In genomic region chr19:41308450-41309224, GRCh38 we compare ENCODE assay signal across 8 cellular contexts. TPM values are rescaled to one million over a fixed set of nuclear protein-coding genes. Genes with fewer than 3 reads are reported as not detected.
DNase-seq lines count a peak whose midpoint lies in the region; ATAC-seq and TF ChIP-seq lines count a peak whose summit lies in the region.

No MANE protein-coding gene starts in this region.

- ATAC-seq in Panc1, result peak; percentile 75
- peak; percentile 56 to 63 for ATAC-seq in naive thymus-derived CD8-positive, alpha-beta T cell
- peak; percentile 54 to 58 for ATAC-seq in stimulated activated naive B cell treated with anti-CD40 and anti-IgM and Interleukin-4, amounts not matched to agents 10 μg/mL and 1 μg/mL and 100 μg/mL, for 72 hours (replicated peaks)
- no peak for ATAC-seq in HG03432 (IDR thresholded peaks at IDR 0.05; ENCODE audit: unreplicated experiment)

- peaks cover 40 to 96% (median 93%) of the 10 kb centered on the region in 4 donors for H3K4me1 Mint-ChIP-seq in naive thymus-derived CD8-positive, alpha-beta T cell
- peaks cover 38 to 67% of the 10 kb centered on the region in 2 donors for H3K4me1 Mint-ChIP-seq in stimulated activated naive B cell treated with anti-CD40 and anti-IgM and Interleukin-4, amounts not matched to agents 10 μg/mL and 1 μg/mL and 100 μg/mL, for 72 hours

- peak; percentile 68 for DNase-seq in Panc1 (ENCODE audit: low read depth, low spot score)
- DNase-seq in activated T-cell treated with anti-CD3 and anti-CD28 coated beads, Interleukin-2, amount 50 U/mL, for 48 hours, result peak; percentile 97 to 99
- peak; percentile 82 for DNase-seq in fibroblast of gingiva (ENCODE audit: low read depth)
- peak; percentile 85 to 99 (median 91) for DNase-seq in naive thymus-derived CD8-positive, alpha-beta T cell
- DNase-seq in stimulated activated naive B cell treated with anti-CD40 and anti-IgM and Interleukin-4, amounts not matched to agents 10 μg/mL and 1 μg/mL and 100 μg/mL, for 72 hours, result peak; percentile 79

- BruUV-seq in Panc1 (replicated peaks; lab: Mats Ljungman, UMichigan), result no TSS peak

- H3K4me2 ChIP-seq in KMS-11, result peak overlapping the region; percentile 79; the same call in 1 of the 2 replicates

- no peaks in the 10 kb centered on the region for H4K20me1 ChIP-seq in KMS-11 (ENCODE audit: insufficient read depth)

- peak; percentile 95 for TF ChIP-seq CTCF in GM12872 (IDR thresholded peaks at IDR 0.05; ENCODE audit: insufficient read depth, low read depth, low read length)
- TF ChIP-seq CTCF in KMS-11 (conservative IDR thresholded peaks at IDR 0.05; ENCODE audit: low read depth, low read length), result peak; percentile 98
- TF ChIP-seq CTCF in Panc1 (IDR thresholded peaks at IDR 0.05), result peak; percentile 93

- peak overlapping the region; percentile 94 to 100 (median 99) for H3K27ac Mint-ChIP-seq in naive thymus-derived CD8-positive, alpha-beta T cell
- peak overlapping the region; percentile 99 for H3K27ac Mint-ChIP-seq in stimulated activated naive B cell treated with anti-CD40 and anti-IgM and Interleukin-4, amounts not matched to agents 10 μg/mL and 1 μg/mL and 100 μg/mL, for 72 hours

- H3K4me3 Mint-ChIP-seq in naive thymus-derived CD8-positive, alpha-beta T cell, result peak overlapping the region; percentile 93 to 99 (median 97)
- H3K4me3 Mint-ChIP-seq in stimulated activated naive B cell treated with anti-CD40 and anti-IgM and Interleukin-4, amounts not matched to agents 10 μg/mL and 1 μg/mL and 100 μg/mL, for 72 hours, result peak overlapping the region; percentile 94 to 99

- H3K27ac ChIP-seq in KMS-11 (peak overlapping the region; percentile 95), Panc1 (ENCODE audit: low read length) (peak overlapping the region; percentile 89)

- CTCF ChIA-PET in Panc1 (lab: Charles Lee), result interaction anchor here (1.0 kb wide), 1 partner anchor 45 kb away, joined by 3 read pairs; no protein-coding TSS in a partner anchor

- peaks cover 52% of the 10 kb centered on the region for H3K4me1 ChIP-seq in KMS-11 (ENCODE audit: low read depth, poor library complexity, severe bottlenecking)
- H3K4me1 ChIP-seq in Panc1 (ENCODE audit: control insufficient read depth, insufficient read depth, low read length), result peaks cover 15% of the 10 kb centered on the region

- POLR2A ChIA-PET in Panc1 (lab: Charles Lee), result interaction anchor here (1.1 kb wide), 1 partner anchor 55 kb away, joined by 3 read pairs; the partner anchor contains the start of gene B9D2
- POLR2A ChIA-PET in naive thymus-derived CD8-positive, alpha-beta T cell (lab: Charles Lee), result interaction anchor here (0.6 to 11.3 kb wide), 18 partner anchors 10 to 560 kb away, joined by 3 to 300 read pairs (median 4); partner anchors contain the start of genes B9D2, HNRNPUL1 and TGFB1

- no peaks in the 10 kb centered on the region for H3K9me3 Mint-ChIP-seq in naive thymus-derived CD8-positive, alpha-beta T cell
- no peaks in the 10 kb centered on the region for H3K9me3 Mint-ChIP-seq in stimulated activated naive B cell treated with anti-CD40 and anti-IgM and Interleukin-4, amounts not matched to agents 10 μg/mL and 1 μg/mL and 100 μg/mL, for 72 hours

- peaks cover 0 to 3% (median 0%) of the 10 kb centered on the region in 5 donors for H3K27me3 Mint-ChIP-seq in naive thymus-derived CD8-positive, alpha-beta T cell
- H3K27me3 Mint-ChIP-seq in stimulated activated naive B cell treated with anti-CD40 and anti-IgM and Interleukin-4, amounts not matched to agents 10 μg/mL and 1 μg/mL and 100 μg/mL, for 72 hours, result no peaks in the 10 kb centered on the region

- in situ Hi-C loops in Panc1 (cut with HindIII; ENCODE audit: low pct_unique_long_range_greater_than_20kb, low sequenced_read_pairs), result no loop called here

- H2AFZ ChIP-seq in KMS-11 (ENCODE audit: low read depth), result no peak overlapping the region

- intact Hi-C loops in Panc1 (cut with micrococcal nuclease; ENCODE audit: unreplicated experiment), result no loop called here

- peaks cover 24% of the 10 kb centered on the region for H3K79me2 ChIP-seq in KMS-11 (ENCODE audit: insufficient read depth, low read depth)

- peak overlapping the region; percentile 90 for H3K9ac ChIP-seq in KMS-11

- H3K27me3 ChIP-seq in KMS-11 (ENCODE audit: insufficient read depth, low read depth) (no peaks in the 10 kb centered on the region), Panc1 (ENCODE audit: control insufficient read depth, insufficient read depth, low read length) (no peaks in the 10 kb centered on the region)

- H3K36me3 ChIP-seq in KMS-11 (ENCODE audit: insufficient read depth), result peaks cover 8% of the 10 kb centered on the region; the same call in 1 of the 2 replicates
- H3K36me3 ChIP-seq in Panc1 (ENCODE audit: control insufficient read depth, insufficient read depth, low read length), result peaks cover 6% of the 10 kb centered on the region; the same call in 1 of the 2 replicates

- no peaks in the 10 kb centered on the region for H3K9me3 ChIP-seq in Panc1 (ENCODE audit: control insufficient read depth, insufficient read depth, low read depth, low read length)

- H3K4me3 ChIP-seq in KMS-11 (IDR thresholded peaks at IDR 0.05; ENCODE audit: insufficient read depth, low read depth, low read length) (no peak overlapping the region), Panc1 (ENCODE audit: low read depth in 2 of 2, low read length in 2 of 2) (peak overlapping the region in 1 of 2 experiments; percentile 75; a peak in 3 of 4 replicates)

- peaks cover 5 to 54% (median 21%) of the 10 kb centered on the region in 3 donors for H3K36me3 Mint-ChIP-seq in naive thymus-derived CD8-positive, alpha-beta T cell
- peaks cover 33 to 62% of the 10 kb centered on the region in 2 donors for H3K36me3 Mint-ChIP-seq in stimulated activated naive B cell treated with anti-CD40 and anti-IgM and Interleukin-4, amounts not matched to agents 10 μg/mL and 1 μg/mL and 100 μg/mL, for 72 hours

RNA-seq across cellular contexts. Expression of gene CCDC97, which starts 1.3 kb away (rescaled TPM):
- total RNA-seq in Panc1 (2021; ENCODE audit: unreplicated experiment), result 25.5 TPM
- polyA plus RNA-seq in Panc1 (2012; ENCODE audit: insufficient read length), result 23.1 TPM
- total RNA-seq in naive thymus-derived CD8-positive, alpha-beta T cell, result 10 to 100 TPM; 46.6 to 49.1 TPM
- polyA plus RNA-seq in naive thymus-derived CD8-positive, alpha-beta T cell, result 10 to 100 TPM; 15.6 to 25.0 (median 24.6) TPM

RNA-seq across cellular contexts. Expression of gene HNRNPUL1, which starts 44.5 kb away (rescaled TPM):
- 183 TPM for total RNA-seq in Panc1 (2021; ENCODE audit: unreplicated experiment)
- polyA plus RNA-seq in Panc1 (2012; ENCODE audit: insufficient read length), result 148 TPM
- 100 to 1,000 TPM; 262 to 280 TPM for total RNA-seq in naive thymus-derived CD8-positive, alpha-beta T cell
- 10 to 100 TPM; 40.7 to 67.6 (median 46.1) TPM for polyA plus RNA-seq in naive thymus-derived CD8-positive, alpha-beta T cell

RNA-seq across cellular contexts. Expression of gene TGFB1, which starts 45.1 kb away (rescaled TPM):
- total RNA-seq in Panc1 (2021; ENCODE audit: unreplicated experiment), result 42.6 TPM
- polyA plus RNA-seq in Panc1 (2012; ENCODE audit: insufficient read length), result 57.9 TPM
- 10 to 100 TPM; 83.6 to 85.6 TPM for total RNA-seq in naive thymus-derived CD8-positive, alpha-beta T cell
- polyA plus RNA-seq in naive thymus-derived CD8-positive, alpha-beta T cell, result 10 to 100 TPM; 30.5 to 45.4 (median 34.5) TPM

RNA-seq across cellular contexts. Expression of gene B9D2, which starts 55.3 kb away (rescaled TPM):
- 7.1 TPM for total RNA-seq in Panc1 (2021; ENCODE audit: unreplicated experiment)
- 9.8 TPM for polyA plus RNA-seq in Panc1 (2012; ENCODE audit: insufficient read length)
- 10 to 100 TPM; 15.0 to 17.3 TPM for total RNA-seq in naive thymus-derived CD8-positive, alpha-beta T cell
- polyA plus RNA-seq in naive thymus-derived CD8-positive, alpha-beta T cell, result 10 to 100 TPM; 12.6 to 20.9 (median 19.8) TPM
